In genomic region chr3:43073116-43073835, GRCh38 we compare ENCODE assay signal across 31 cellular contexts.
"Had no signal": no experiment of that assay in that cellular context is flagged by ENCODE, and none has a peak within 500 bp of the region (broad histone marks: within the 10 kb centered on the region; RNA-seq: fewer than 3 reads in every experiment).

No MANE protein-coding gene starts in this region.

- H3K36me3 ChIP-seq: lower lobe of right lung, neutrophil, upper lobe of right lung had no signal

- H2AFZ ChIP-seq: parathyroid adenoma had no signal

- H3K4me1 Mint-ChIP-seq: memory B cell, naive B cell, neural crest cell had no signal

- H3K79me2 ChIP-seq: parathyroid adenoma had no signal

- H3K27me3 ChIP-seq: esophagus muscularis mucosa, foreskin keratinocyte, gastroesophageal sphincter, heart right ventricle, testis, tibial artery, upper lobe of right lung had no signal

- H3K27ac Mint-ChIP-seq: memory B cell; natural killer cell treated with Interleukin-12 subunit alpha and Interleukin-12 subunit beta and Interleukin-15 and Interleukin-18, amount 100 ng/mL, for 72 hours; progenitor cell of endocrine pancreas had no signal

- H3K9me3 Mint-ChIP-seq: memory B cell; naive B cell; natural killer cell treated with Interleukin-12 subunit alpha and Interleukin-12 subunit beta and Interleukin-15 and Interleukin-18, amount 100 ng/mL, for 72 hours; neural crest cell had no signal

- H3K4me3 ChIP-seq: coronary artery, esophagus muscularis mucosa, gastroesophageal sphincter, heart right ventricle, lower lobe of right lung, smooth muscle cell, testis, tibial artery, upper lobe of right lung had no signal

- ATAC-seq: foreskin keratinocyte; gastroesophageal sphincter; heart right ventricle; left colon; left ventricle myocardium superior; sciatic nerve; stimulated activated naive CD8-positive, alpha-beta T cell treated with anti-CD3 and anti-CD28 coated beads, Interleukin-15, Interleukin-2, amounts not matched to agents 100 U/mL and 50 U/mL, for 24 hours; upper lobe of right lung had no signal

- DNase-seq: dermis blood vessel endothelial cell; effector memory CD4-positive, alpha-beta T cell; foreskin keratinocyte; glutamatergic neuron; heart right ventricle; hippocampal formation; kidney glomerular epithelial cell; left colon; left ventricle myocardium superior; lower lobe of right lung; naive B cell; stimulated activated CD4-positive, alpha-beta T cell treated with anti-CD3 and anti-CD28 coated beads, Interleukin-12 subunit alpha, Interleukin-12 subunit beta, amount 100 ng/mL, for 4 hours; stimulated activated CD4-positive, alpha-beta T cell treated with anti-CD3 and anti-CD28 coated beads, Interleukin-1b, Interleukin-23, amount 100 ng/mL, for 48 hours; stimulated activated CD4-positive, alpha-beta T cell treated with anti-CD3 and anti-CD28 coated beads, Interleukin-4, amount 100 ng/mL, for 1 hour; stimulated activated CD8-positive, alpha-beta memory T cell treated with anti-CD3 and anti-CD28 coated beads, Interleukin-4, amount 100 ng/mL, for 48 hours; stimulated activated naive CD8-positive, alpha-beta T cell treated with anti-CD3 and anti-CD28 coated beads, Interleukin-15, Interleukin-2, amounts not matched to agents 100 U/mL and 50 U/mL, for 24 hours; substantia nigra; testis; tibial artery; upper lobe of right lung had no signal

- H3K9me3 ChIP-seq: esophagus muscularis mucosa, gastroesophageal sphincter, lower lobe of right lung, neutrophil, testis, upper lobe of right lung had no signal

- H3K27me3 Mint-ChIP-seq: natural killer cell treated with Interleukin-12 subunit alpha and Interleukin-12 subunit beta and Interleukin-15 and Interleukin-18, amount 100 ng/mL, for 72 hours had no signal

- H3K27ac ChIP-seq: coronary artery, esophagus muscularis mucosa, foreskin keratinocyte, gastroesophageal sphincter, heart right ventricle, lower lobe of right lung, neutrophil, parathyroid adenoma, testis, tibial artery, upper lobe of right lung had no signal

- H3K4me2 ChIP-seq: smooth muscle cell had no signal

- H3K4me1 ChIP-seq: esophagus muscularis mucosa, foreskin keratinocyte, heart right ventricle, lower lobe of right lung, parathyroid adenoma, tibial artery, upper lobe of right lung had no signal

- H3K4me3 Mint-ChIP-seq: memory B cell; naive B cell; natural killer cell treated with Interleukin-12 subunit alpha and Interleukin-12 subunit beta and Interleukin-15 and Interleukin-18, amount 100 ng/mL, for 72 hours; neural crest cell had no signal

- H3K9ac ChIP-seq: parathyroid adenoma had no signal

- H3K36me3 Mint-ChIP-seq: natural killer cell treated with Interleukin-12 subunit alpha and Interleukin-12 subunit beta and Interleukin-15 and Interleukin-18, amount 100 ng/mL, for 72 hours had no signal
